1 cellular context compared by ENCODE assay signal in genomic region chr10:107011113-107011512, GRCh38.
TF ChIP-seq lines count a peak whose summit lies in the region.

No MANE protein-coding gene starts in this region.

TF ChIP-seq in GM23338, 12 proteins besides CTCF, POLR2A, EP300 and RAD21:
- TF ChIP-seq REST (IDR thresholded peaks at IDR 0.05; ENCODE audit: unreplicated experiment): no peak
- no peak for TF ChIP-seq STAT1 (IDR thresholded peaks at IDR 0.05; ENCODE audit: unreplicated experiment)
- no peak for TF ChIP-seq CREB1 (CRISPR knock-in tag; IDR thresholded peaks at IDR 0.05; ENCODE audit: low read depth)
- no peak for TF ChIP-seq POLR2AphosphoS5 (IDR thresholded peaks at IDR 0.05; ENCODE audit: low read depth)
- no peak for TF ChIP-seq ZNF114 (CRISPR knock-in tag; IDR thresholded peaks at IDR 0.05)
- no peak for TF ChIP-seq EZH2 (IDR thresholded peaks at IDR 0.05; ENCODE audit: low read depth, unreplicated experiment)
- TF ChIP-seq NANOG (IDR thresholded peaks at IDR 0.05; ENCODE audit: borderline replicate concordance): no peak
- TF ChIP-seq ETS1 (IDR thresholded peaks at IDR 0.05): no peak
- no peak for TF ChIP-seq EZH2phosphoT487 (IDR thresholded peaks at IDR 0.05; ENCODE audit: unreplicated experiment)
- TF ChIP-seq JUNB (IDR thresholded peaks at IDR 0.05; ENCODE audit: unreplicated experiment): no peak
- no peak for TF ChIP-seq ZNF462 (CRISPR knock-in tag; IDR thresholded peaks at IDR 0.05)
- no peak for TF ChIP-seq ZNF331 (CRISPR knock-in tag; IDR thresholded peaks at IDR 0.05; ENCODE audit: low read depth)
